Comparison of ENCODE assay signal across 10 cellular contexts in the genomic region with DNA sequence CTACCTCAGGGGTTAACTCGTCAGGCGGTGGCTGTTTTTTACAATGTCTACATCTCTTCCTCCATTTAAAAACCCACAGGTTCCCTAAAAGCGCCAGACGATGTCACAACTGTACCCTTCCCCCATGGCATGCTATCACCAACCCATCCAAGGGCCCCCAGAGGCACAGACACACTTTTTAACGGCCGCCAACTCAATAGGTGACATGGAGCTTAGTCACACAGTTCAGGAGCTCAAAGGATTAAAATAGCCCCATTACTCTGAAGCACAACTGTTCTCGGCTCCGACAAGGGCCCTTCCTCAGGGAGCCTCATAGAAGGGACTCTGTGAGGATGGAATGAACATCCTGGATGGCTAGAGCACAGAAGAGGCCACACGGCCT. TPM values are rescaled to one million over a fixed set of nuclear protein-coding genes. Genes with fewer than 3 reads are reported as not detected.
DNase-seq lines count a peak whose midpoint lies in the region; ATAC-seq lines count a peak whose summit lies in the region.
"Had no signal": no experiment of that assay in that cellular context is flagged by ENCODE, and none has a peak within 500 bp of the region (broad histone marks: within the 10 kb centered on the region; RNA-seq: fewer than 3 reads in every experiment).

No MANE protein-coding gene starts in this region.

- no peak overlapping the region for H3K27ac Mint-ChIP-seq in activated CD4-positive, alpha-beta memory T cell treated with anti-CD3 and anti-CD28 coated beads for 36 hours

- intact Hi-C loops in sciatic nerve (cut with DNase I), result no loop called here
- intact Hi-C loops in activated CD4-positive, alpha-beta memory T cell treated with anti-CD3 and anti-CD28 coated beads for 36 hours (cut with micrococcal nuclease), result no loop called here

- POLR2A ChIA-PET in activated CD4-positive, alpha-beta memory T cell treated with anti-CD3 and anti-CD28 coated beads for 36 hours (lab: Charles Lee), result no interaction called here

- H3K4me3 Mint-ChIP-seq in activated CD4-positive, alpha-beta memory T cell treated with anti-CD3 and anti-CD28 coated beads for 36 hours, result no peak overlapping the region

- H3K9me3 Mint-ChIP-seq in activated CD4-positive, alpha-beta memory T cell treated with anti-CD3 and anti-CD28 coated beads for 36 hours, result no peaks in the 10 kb centered on the region

- H3K36me3 Mint-ChIP-seq in activated CD4-positive, alpha-beta memory T cell treated with anti-CD3 and anti-CD28 coated beads for 36 hours, result no peaks in the 10 kb centered on the region

- CTCF ChIA-PET in activated CD4-positive, alpha-beta memory T cell treated with anti-CD3 and anti-CD28 coated beads for 36 hours (lab: Charles Lee), result no interaction called here

- DNase-seq in activated CD4-positive, CD25-positive, alpha-beta regulatory T cell (lab: John Stamatoyannopoulos, UW), result no peak
- DNase-seq in SKM-1 treated with dmso at 0.1 percent for 144 hours (lab: John Stamatoyannopoulos, UW; ENCODE audit: unreplicated experiment), result peak; percentile 87
- DNase-seq in sciatic nerve (ENCODE audit: low spot score), result no peak
- no peak for DNase-seq in activated CD4-positive, alpha-beta memory T cell treated with anti-CD3 and anti-CD28 coated beads for 36 hours
- DNase-seq in NCI-H345 treated with DMSO at 0.1 percent for 48 hours (lab: John Stamatoyannopoulos, UW; ENCODE audit: unreplicated experiment), result no peak
- DNase-seq: NCI-H510A treated with DMSO at 0.1 percent for 48 hours; stimulated activated naive CD4-positive, alpha-beta T cell had no signal

- H3K27me3 Mint-ChIP-seq in activated CD4-positive, alpha-beta memory T cell treated with anti-CD3 and anti-CD28 coated beads for 36 hours, result no peaks in the 10 kb centered on the region

- H3K4me1 Mint-ChIP-seq in activated CD4-positive, alpha-beta memory T cell treated with anti-CD3 and anti-CD28 coated beads for 36 hours (ENCODE audit: low read depth), result peaks cover 36% of the 10 kb centered on the region

- peak; percentile 74 to 79 for ATAC-seq in activated CD4-positive, CD25-positive, alpha-beta regulatory T cell treated with anti-CD3 and anti-CD28 coated beads, Interleukin-2, amount 50 U/mL, for 24 hours
- ATAC-seq in HG03460 (IDR thresholded peaks at IDR 0.05; ENCODE audit: unreplicated experiment), result peak; percentile 43
- ATAC-seq in sciatic nerve, result peak; percentile 61
- no peak for ATAC-seq in HG03196 (IDR thresholded peaks at IDR 0.05; ENCODE audit: unreplicated experiment)

RNA-seq across cellular contexts. Expression of gene SH3KBP1, which starts 12.4 kb away (rescaled TPM):
- total RNA-seq in sciatic nerve, result 36.3 TPM
- total RNA-seq in activated CD4-positive, alpha-beta memory T cell treated with anti-CD3 and anti-CD28 coated beads for 36 hours, result 10 to 100 TPM; 81.3 to 87.4 TPM
